Comparison of ENCODE assay signal across 8 cellular contexts in genomic region chr17:7479389-7480192, GRCh38. TPM values are rescaled to one million over a fixed set of nuclear protein-coding genes. Genes with fewer than 3 reads are reported as not detected.
DNase-seq lines count a peak whose midpoint lies in the region; ATAC-seq, FAIRE-seq and TF ChIP-seq lines count a peak whose summit lies in the region.

Gene ZBTB4 (minus strand): TSS chr17:7479631. CDS start chr17:7466801, 12,830 bp downstream.

- peak; percentile 4 to 5 for ATAC-seq in CD4-positive, CD25-positive, alpha-beta regulatory T cell (ENCODE audit: low read depth in 2 of 2)
- ATAC-seq in HG02798 (IDR thresholded peaks at IDR 0.05; ENCODE audit: poor library complexity, unreplicated experiment), result no peak
- no peak for ATAC-seq in HG03565 (IDR thresholded peaks at IDR 0.05; ENCODE audit: unreplicated experiment)

- intact Hi-C loops in kidney (cut with DNase I), result no loop called here

- no peaks in the 10 kb centered on the region for H3K9me3 Mint-ChIP-seq in CD4-positive, CD25-positive, alpha-beta regulatory T cell

- H3K4me1 ChIP-seq in CD4-positive, CD25-positive, alpha-beta regulatory T cell (ENCODE audit: control insufficient read depth, insufficient read depth, low read length, poor library complexity, severe bottlenecking), result peaks cover 44% of the 10 kb centered on the region
- H3K4me1 ChIP-seq in HUES6 (ENCODE audit: control insufficient read depth, insufficient read depth, low read length) (peaks cover 44% of the 10 kb centered on the region), kidney (ENCODE audit: control insufficient read depth in 1 of 2, insufficient read depth in 1 of 2, low read depth in 1 of 2, low read length in 2 of 2) (peaks cover 15 to 44% of the 10 kb centered on the region in 2 donors)

- peaks cover 5% of the 10 kb centered on the region for H3K36me3 Mint-ChIP-seq in CD4-positive, CD25-positive, alpha-beta regulatory T cell

- H3K9me3 ChIP-seq in CD4-positive, CD25-positive, alpha-beta regulatory T cell (ENCODE audit: control insufficient read depth in 2 of 2, low read length in 2 of 2), result no peaks in the 10 kb centered on the region
- no peaks in the 10 kb centered on the region for H3K9me3 ChIP-seq in HUES6 (ENCODE audit: control insufficient read depth, insufficient read depth, low read depth, low read length)
- H3K9me3 ChIP-seq in kidney (ENCODE audit: control insufficient read depth in 1 of 2, low read length in 2 of 2), result no peaks in the 10 kb centered on the region

- no peaks in the 10 kb centered on the region for H3K36me3 ChIP-seq in CD4-positive, CD25-positive, alpha-beta regulatory T cell (ENCODE audit: control insufficient read depth, insufficient read depth, low read length)
- H3K36me3 ChIP-seq in HUES6 (ENCODE audit: control insufficient read depth, insufficient read depth, low read length), result no peaks in the 10 kb centered on the region
- no peaks in the 10 kb centered on the region for H3K36me3 ChIP-seq in kidney (ENCODE audit: control insufficient read depth in 1 of 2, insufficient read depth in 2 of 2, low read length in 2 of 2)

- H3K4me3 Mint-ChIP-seq in CD4-positive, CD25-positive, alpha-beta regulatory T cell, result peak within 1 kb of the TSS; percentile 95 to 98 (median 96)

- peak within 1 kb of the TSS; percentile 90 for H3K4me3 ChIP-seq in CD4-positive, CD25-positive, alpha-beta regulatory T cell (ENCODE audit: low read depth, low read length)
- H3K4me3 ChIP-seq in HUES6 (ENCODE audit: low read depth, low read length), result peak within 1 kb of the TSS; percentile 81
- H3K4me3 ChIP-seq in kidney (ENCODE audit: low read length in 2 of 2), result peak within 1 kb of the TSS; percentile 79 to 91

- peak within 1 kb of the TSS; percentile 97 to 98 (median 98) for H3K27ac Mint-ChIP-seq in CD4-positive, CD25-positive, alpha-beta regulatory T cell

- peak within 1 kb of the TSS; percentile 92 for H3K9ac ChIP-seq in HUES6 (ENCODE audit: low read length)
- H3K9ac ChIP-seq in kidney (ENCODE audit: low read length in 2 of 2), result peak within 1 kb of the TSS; percentile 93 to 97

- peak within 1 kb of the TSS; percentile 98 for H3K27ac ChIP-seq in CD4-positive, CD25-positive, alpha-beta regulatory T cell (ENCODE audit: insufficient read depth, low read length, poor library complexity, severe bottlenecking)
- H3K27ac ChIP-seq in HUES6 (ENCODE audit: low read depth, low read length) (peak within 1 kb of the TSS; percentile 52; the same call in 1 of the 2 replicates), kidney (ENCODE audit: low read depth in 2 of 2, low read length in 2 of 2) (peak within 1 kb of the TSS; percentile 98 to 99)

- FAIRE-seq in kidney (lab: Jason Lieb, UNC), result no peak

- H3K4me1 Mint-ChIP-seq in CD4-positive, CD25-positive, alpha-beta regulatory T cell, result peaks cover 6 to 74% (median 56%) of the 10 kb centered on the region in 4 donors

- no peak for TF ChIP-seq CTCF in kidney (IDR thresholded peaks at IDR 0.05; ENCODE audit: borderline replicate concordance, extremely low read depth, insufficient read depth)

- DNase-seq in CD4-positive, CD25-positive, alpha-beta regulatory T cell, result peak; percentile 66 to 75 (median 73)
- peak; percentile 66 for DNase-seq in activated CD4-positive, CD25-positive, alpha-beta regulatory T cell treated with anti-CD3 and anti-CD28 coated beads, Interleukin-2, amount 50 U/mL, for 72 hours
- DNase-seq in cerebellum (ENCODE audit: low spot score) (peak; percentile 83), kidney (peak; percentile 89)
- DNase-seq in stimulated activated CD4-positive, alpha-beta T cell treated with anti-CD3 and anti-CD28 coated beads, Interleukin-12 subunit alpha, Interleukin-12 subunit beta, amount 100 ng/mL, for 4 hours, result peak; percentile 61

- no peaks in the 10 kb centered on the region for H3K27me3 ChIP-seq in CD4-positive, CD25-positive, alpha-beta regulatory T cell (ENCODE audit: control insufficient read depth, insufficient read depth, low read length)
- H3K27me3 ChIP-seq in HUES6 (ENCODE audit: control insufficient read depth, insufficient read depth, low read length), result no peaks in the 10 kb centered on the region

- peaks cover 10% of the 10 kb centered on the region for H3K27me3 Mint-ChIP-seq in CD4-positive, CD25-positive, alpha-beta regulatory T cell

RNA-seq across cellular contexts. Expression of gene ZBTB4, which starts in this region (rescaled TPM):
- 53.5 TPM for total RNA-seq in CD4-positive, CD25-positive, alpha-beta regulatory T cell
- polyA plus RNA-seq in CD4-positive, CD25-positive, alpha-beta regulatory T cell, result 10 to 100 TPM in 3 of 4 donors, 1 to 10 TPM in 1; 8.3 to 14.0 (median 11.0) TPM
- total RNA-seq in cerebellum (17.1 TPM), kidney (64.8 TPM)
- 23.2 TPM for polyA plus RNA-seq in kidney (ENCODE audit: insufficient read depth, low read depth, low replicate concordance)

Comparison
In these comparisons a context has a peak if more than half of its experiments do, and no peak if none do; other contexts are left out.
1. ATAC-seq: peak in CD4-positive, CD25-positive, alpha-beta regulatory T cell (2 of 2); none in HG02798 (single experiment) and HG03565 (single experiment).
2. Peak in every context shown above with its lines, with median percentiles within 50 percentile points of each other: DNase-seq, H3K27ac ChIP-seq and H3K4me3 ChIP-seq.